In the genomic region with DNA sequence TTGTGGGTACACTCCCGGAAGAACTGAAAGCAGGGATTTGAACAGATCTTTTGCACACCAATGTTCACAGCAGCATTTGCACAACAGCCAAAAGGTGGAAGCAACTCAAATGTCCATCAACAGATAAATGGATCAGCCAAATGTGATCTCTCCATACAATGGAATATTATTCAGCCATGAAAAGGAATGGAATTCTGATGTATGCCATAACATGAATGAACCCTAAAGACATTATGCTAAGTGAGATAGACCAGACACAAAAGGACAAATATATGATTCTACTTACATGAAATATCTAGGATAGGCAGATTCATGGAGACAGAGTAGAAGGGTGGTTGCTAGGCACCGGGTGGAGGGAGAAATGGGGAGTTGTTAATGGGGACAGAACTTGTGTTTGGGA, we compare ENCODE assay signal across 39 cellular contexts. TPM values are rescaled to one million over a fixed set of nuclear protein-coding genes. Genes with fewer than 3 reads are reported as not detected.
"Had no signal": no experiment of that assay in that cellular context is flagged by ENCODE, and none has a peak within 500 bp of the region (broad histone marks: within the 10 kb centered on the region; RNA-seq: fewer than 3 reads in every experiment).

No MANE protein-coding gene starts in this region.

- H3K27me3 Mint-ChIP-seq: activated naive CD8-positive, alpha-beta T cell treated with anti-CD3 and anti-CD28 coated beads, Interleukin-2, amount 50 U/mL, for 24 hours; brain had no signal

- DNase-seq: activated CD4-positive, alpha-beta memory T cell treated with anti-CD3 and anti-CD28 coated beads, Interleukin-2, amount 10 ng/mL, durations not matched to agents 7 days and 5 days; activated CD4-positive, alpha-beta T cell treated with anti-CD3 and anti-CD28 coated beads for 1 hour; activated CD4-positive, alpha-beta T cell treated with anti-CD3 and anti-CD28 coated beads for 36 hours; activated CD4-positive, alpha-beta T cell treated with anti-CD3 and anti-CD28 coated beads for 48 hours; activated CD4-positive, alpha-beta T cell treated with anti-CD3 and anti-CD28 coated beads, Interleukin-2, amount 10 ng/mL, durations not matched to agents 7 days and 5 days; activated CD4-positive, alpha-beta T cell treated with anti-CD3 and anti-CD28 coated beads, Interleukin-2, amount 50 U/mL, for 48 hours; activated CD4-positive, CD25-positive, alpha-beta regulatory T cell; activated CD8-positive, alpha-beta memory T cell treated with anti-CD3 and anti-CD28 coated beads for 24 hours; activated CD8-positive, alpha-beta memory T cell treated with anti-CD3 and anti-CD28 coated beads, Interleukin-2, amount 10 ng/mL, durations not matched to agents 7 days and 5 days; activated CD8-positive, alpha-beta T cell treated with anti-CD3 and anti-CD28 coated beads, Interleukin-2, amount 10 ng/mL, durations not matched to agents 7 days and 5 days; activated effector memory CD4-positive, alpha-beta T cell treated with Interleukin-2 at 50 U/mL for 16 hours; activated gamma-delta T cell; activated naive CD4-positive, alpha-beta T cell treated with anti-CD3 and anti-CD28 coated beads, Interleukin-2, amount 10 ng/mL, durations not matched to agents 7 days and 5 days; activated naive CD4-positive, alpha-beta T cell treated with Interleukin-2 at 50 U/mL for 16 hours; activated naive CD8-positive, alpha-beta T cell treated with anti-CD3 and anti-CD28 coated beads, Interleukin-2, amount 10 ng/mL, durations not matched to agents 7 days and 5 days; activated naive CD8-positive, alpha-beta T cell treated with anti-CD3 and anti-CD28 coated beads, Interleukin-2, amount 50 U/mL, for 24 hours; activated T-cell treated with anti-CD3 and anti-CD28 coated beads, Interleukin-2, amount 50 U/mL, for 24 hours; activated T-cell treated with anti-CD3 and anti-CD28 coated beads, Interleukin-2, amount 50 U/mL, for 48 hours; amygdala; anterior cingulate cortex; caudate nucleus; cerebellar nuclear complex; T-helper 2 cell; T-helper 9 cell; WERI-Rb-1 had no signal

- H3K27ac ChIP-seq: ascending aorta, cardiac muscle cell, WERI-Rb-1 had no signal

- H3K4me1 Mint-ChIP-seq: activated CD4-positive, alpha-beta memory T cell treated with anti-CD3 and anti-CD28 coated beads, Interleukin-2, amount 10 ng/mL, durations not matched to agents 7 days and 5 days; activated CD8-positive, alpha-beta memory T cell treated with anti-CD3 and anti-CD28 coated beads, Interleukin-2, amount 10 ng/mL, durations not matched to agents 7 days and 5 days; activated naive CD8-positive, alpha-beta T cell treated with anti-CD3 and anti-CD28 coated beads, Interleukin-2, amount 10 ng/mL, durations not matched to agents 7 days and 5 days; brain; central memory CD8-positive, alpha-beta T cell had no signal

- H3K27ac Mint-ChIP-seq: activated CD4-positive, alpha-beta memory T cell treated with anti-CD3 and anti-CD28 coated beads, Interleukin-2, amount 10 ng/mL, durations not matched to agents 7 days and 5 days; activated CD4-positive, alpha-beta T cell treated with anti-CD3 and anti-CD28 coated beads for 36 hours; activated CD4-positive, alpha-beta T cell treated with anti-CD3 and anti-CD28 coated beads, Interleukin-2, amount 10 ng/mL, durations not matched to agents 7 days and 5 days; activated CD8-positive, alpha-beta memory T cell treated with anti-CD3 and anti-CD28 coated beads, Interleukin-2, amount 10 ng/mL, durations not matched to agents 7 days and 5 days; activated CD8-positive, alpha-beta T cell treated with anti-CD3 and anti-CD28 coated beads, Interleukin-2, amount 10 ng/mL, durations not matched to agents 7 days and 5 days; activated naive CD4-positive, alpha-beta T cell treated with anti-CD3 and anti-CD28 coated beads, Interleukin-2, amount 10 ng/mL, durations not matched to agents 7 days and 5 days; activated naive CD8-positive, alpha-beta T cell; activated naive CD8-positive, alpha-beta T cell treated with anti-CD3 and anti-CD28 coated beads, Interleukin-2, amount 50 U/mL, for 24 hours; activated T-cell treated with anti-CD3 and anti-CD28 coated beads, Interleukin-2, amount 50 U/mL, for 24 hours; activated T-helper 2 cell treated with anti-CD3 and anti-CD28 coated beads, Interferon-gamma antibody, Interleukin-2, Interleukin-4, amounts not matched to agents 10 μg/mL and 5 μg/mL and 100 μg/mL, durations not matched to agents 14 hours and 24 hours and 36 hours; brain; T-helper 1 cell treated with Interleukin-12 subunit alpha and Interleukin-12 subunit beta and Interleukin-4 antibody, amounts not matched to agents 30 μg/mL and 1 μg/mL, for 36 hours; T-helper 2 cell treated with Interferon-gamma antibody and Interleukin-4, amounts not matched to agents 5 μg/mL and 100 μg/mL, for 36 hours; WTC11 had no signal

- H3K4me3 ChIP-seq: ascending aorta, cardiac muscle cell had no signal

- H3K9me3 ChIP-seq: ascending aorta had no signal

- ATAC-seq: activated CD4-positive, alpha-beta T cell treated with anti-CD3 and anti-CD28 coated beads for 36 hours; activated CD4-positive, CD25-positive, alpha-beta regulatory T cell treated with anti-CD3 and anti-CD28 coated beads, Interleukin-2, amount 50 U/mL, for 24 hours; activated CD8-positive, alpha-beta memory T cell treated with anti-CD3 and anti-CD28 coated beads, Interleukin-2, amount 10 ng/mL, durations not matched to agents 7 days and 5 days; activated CD8-positive, alpha-beta T cell treated with anti-CD3 and anti-CD28 coated beads, Interleukin-2, amount 10 ng/mL, durations not matched to agents 7 days and 5 days; activated naive CD8-positive, alpha-beta T cell treated with anti-CD3 and anti-CD28 coated beads, Interleukin-2, amount 50 U/mL, for 24 hours; WTC11 had no signal

- H3K9me3 Mint-ChIP-seq: activated naive CD4-positive, alpha-beta T cell treated with anti-CD3 and anti-CD28 coated beads, Interleukin-2, amount 10 ng/mL, durations not matched to agents 7 days and 5 days; activated naive CD4-positive, alpha-beta T cell treated with anti-CD3 and anti-CD28 coated beads, Interleukin-2, amount 50 U/mL, for 24 hours; activated naive CD8-positive, alpha-beta T cell treated with anti-CD3 and anti-CD28 coated beads, Interleukin-2, amount 50 U/mL, for 24 hours; activated T-helper 2 cell treated with anti-CD3 and anti-CD28 coated beads, Interferon-gamma antibody, Interleukin-2, Interleukin-4, amounts not matched to agents 10 μg/mL and 5 μg/mL and 100 μg/mL, durations not matched to agents 14 hours and 24 hours and 36 hours; T-helper 2 cell treated with Interferon-gamma antibody and Interleukin-4, amounts not matched to agents 5 μg/mL and 100 μg/mL, for 36 hours had no signal

- H3K36me3 ChIP-seq: ascending aorta, cardiac muscle cell, WERI-Rb-1 had no signal

- H3K4me1 ChIP-seq: ascending aorta had no signal

- FAIRE-seq: bronchial epithelial cell, TTC549 had no signal

- H3K4me3 Mint-ChIP-seq: activated CD4-positive, alpha-beta memory T cell treated with anti-CD3 and anti-CD28 coated beads, Interleukin-2, amount 10 ng/mL, durations not matched to agents 7 days and 5 days; activated CD4-positive, alpha-beta T cell treated with anti-CD3 and anti-CD28 coated beads for 36 hours; activated CD4-positive, alpha-beta T cell treated with anti-CD3 and anti-CD28 coated beads, Interleukin-2, amount 10 ng/mL, durations not matched to agents 7 days and 5 days; activated CD8-positive, alpha-beta memory T cell treated with anti-CD3 and anti-CD28 coated beads, Interleukin-2, amount 10 ng/mL, durations not matched to agents 7 days and 5 days; activated CD8-positive, alpha-beta T cell treated with anti-CD3 and anti-CD28 coated beads, Interleukin-2, amount 10 ng/mL, durations not matched to agents 7 days and 5 days; activated naive CD4-positive, alpha-beta T cell treated with anti-CD3 and anti-CD28 coated beads, Interleukin-2, amount 10 ng/mL, durations not matched to agents 7 days and 5 days; activated naive CD4-positive, alpha-beta T cell treated with anti-CD3 and anti-CD28 coated beads, Interleukin-2, amount 50 U/mL, for 24 hours; activated naive CD8-positive, alpha-beta T cell; activated naive CD8-positive, alpha-beta T cell treated with anti-CD3 and anti-CD28 coated beads, Interleukin-2, amount 10 ng/mL, durations not matched to agents 7 days and 5 days; activated naive CD8-positive, alpha-beta T cell treated with anti-CD3 and anti-CD28 coated beads, Interleukin-2, amount 50 U/mL, for 24 hours; activated T-cell treated with anti-CD3 and anti-CD28 coated beads, Interleukin-2, amount 50 U/mL, for 24 hours; brain; central memory CD8-positive, alpha-beta T cell; T-helper 1 cell treated with Interleukin-12 subunit alpha and Interleukin-12 subunit beta and Interleukin-4 antibody, amounts not matched to agents 30 μg/mL and 1 μg/mL, for 36 hours; T-helper 2 cell treated with Interferon-gamma antibody and Interleukin-4, amounts not matched to agents 5 μg/mL and 100 μg/mL, for 36 hours; WTC11 had no signal

- H3K36me3 Mint-ChIP-seq: activated CD8-positive, alpha-beta memory T cell treated with anti-CD3 and anti-CD28 coated beads, Interleukin-2, amount 10 ng/mL, durations not matched to agents 7 days and 5 days; activated naive CD4-positive, alpha-beta T cell treated with anti-CD3 and anti-CD28 coated beads, Interleukin-2, amount 10 ng/mL, durations not matched to agents 7 days and 5 days; activated naive CD4-positive, alpha-beta T cell treated with anti-CD3 and anti-CD28 coated beads, Interleukin-2, amount 50 U/mL, for 24 hours; activated naive CD8-positive, alpha-beta T cell treated with anti-CD3 and anti-CD28 coated beads, Interleukin-2, amount 10 ng/mL, durations not matched to agents 7 days and 5 days had no signal

RNA-seq across cellular contexts. Expression of gene CLEC2L, which starts 36.7 kb away (rescaled TPM):
- total RNA-seq: activated CD4-positive, alpha-beta memory T cell treated with anti-CD3 and anti-CD28 coated beads, Interleukin-2, amount 10 ng/mL, durations not matched to agents 7 days and 5 days; activated CD4-positive, alpha-beta T cell treated with anti-CD3 and anti-CD28 coated beads for 36 hours; activated CD4-positive, alpha-beta T cell treated with anti-CD3 and anti-CD28 coated beads, Interleukin-2, amount 10 ng/mL, durations not matched to agents 7 days and 5 days; activated CD8-positive, alpha-beta memory T cell treated with anti-CD3 and anti-CD28 coated beads, Interleukin-2, amount 10 ng/mL, durations not matched to agents 7 days and 5 days; activated CD8-positive, alpha-beta T cell treated with anti-CD3 and anti-CD28 coated beads, Interleukin-2, amount 10 ng/mL, durations not matched to agents 7 days and 5 days; activated naive CD8-positive, alpha-beta T cell treated with anti-CD3 and anti-CD28 coated beads, Interleukin-2, amount 10 ng/mL, durations not matched to agents 7 days and 5 days; activated T-helper 2 cell treated with anti-CD3 and anti-CD28 coated beads, Interferon-gamma antibody, Interleukin-2, Interleukin-4, amounts not matched to agents 10 μg/mL and 5 μg/mL and 100 μg/mL, durations not matched to agents 14 hours and 24 hours and 36 hours; ascending aorta; bronchial epithelial cell; chondrocyte had no signal
